ENCODE assay signal across 8 cellular contexts in genomic region chr10:80945267-80945880, GRCh38.
DNase-seq lines count a peak whose midpoint lies in the region; ATAC-seq and TF ChIP-seq lines count a peak whose summit lies in the region.

No MANE protein-coding gene starts in this region.

- no peak overlapping the region for H3K9ac ChIP-seq in neuronal stem cell (ENCODE audit: low read depth, low read length, poor library complexity)

- H2BK5ac ChIP-seq in neuronal stem cell (ENCODE audit: low read length): no peak overlapping the region

- intact Hi-C loops in breast epithelium (cut with DNase I; ENCODE audit: low total_unique reads): no loop called here
- intact Hi-C loops in activated T-helper 1 cell treated with anti-CD3 and anti-CD28 coated beads, Interleukin-12 subunit alpha, Interleukin-12 subunit beta, Interleukin-2, Interleukin-4 antibody, amounts not matched to agents 30 ng/mL and 10 ng/mL and 1 ng/mL, durations not matched to agents 14 hours and 24 hours and 36 hours (cut with micrococcal nuclease): no loop called here

- no peaks in the 10 kb centered on the region for H3K36me3 Mint-ChIP-seq in activated T-helper 1 cell treated with anti-CD3 and anti-CD28 coated beads, Interleukin-12 subunit alpha, Interleukin-12 subunit beta, Interleukin-2, Interleukin-4 antibody, amounts not matched to agents 30 ng/mL and 10 ng/mL and 1 ng/mL, durations not matched to agents 14 hours and 24 hours and 36 hours (ENCODE audit: low read depth)

- H3K27me3 ChIP-seq in breast epithelium (no peaks in the 10 kb centered on the region), neuronal stem cell (ENCODE audit: control insufficient read depth in 3 of 3, insufficient read depth in 3 of 3, low read depth in 1 of 3, low read length in 3 of 3) (peaks cover 0 to 1% (median 0%) of the 10 kb centered on the region in 3 experiments)

- no peak overlapping the region for H3K4me3 Mint-ChIP-seq in activated T-helper 1 cell treated with anti-CD3 and anti-CD28 coated beads, Interleukin-12 subunit alpha, Interleukin-12 subunit beta, Interleukin-2, Interleukin-4 antibody, amounts not matched to agents 30 ng/mL and 10 ng/mL and 1 ng/mL, durations not matched to agents 14 hours and 24 hours and 36 hours

- TF ChIP-seq CTCF in breast epithelium (IDR thresholded peaks at IDR 0.05): peak in 2 of 3 donors; percentile 52 to 68

- H3K27me3 Mint-ChIP-seq in activated T-helper 1 cell treated with anti-CD3 and anti-CD28 coated beads, Interleukin-12 subunit alpha, Interleukin-12 subunit beta, Interleukin-2, Interleukin-4 antibody, amounts not matched to agents 30 ng/mL and 10 ng/mL and 1 ng/mL, durations not matched to agents 14 hours and 24 hours and 36 hours (ENCODE audit: insufficient read depth): no peaks in the 10 kb centered on the region

- H3K4me1 Mint-ChIP-seq in activated T-helper 1 cell treated with anti-CD3 and anti-CD28 coated beads, Interleukin-12 subunit alpha, Interleukin-12 subunit beta, Interleukin-2, Interleukin-4 antibody, amounts not matched to agents 30 ng/mL and 10 ng/mL and 1 ng/mL, durations not matched to agents 14 hours and 24 hours and 36 hours (ENCODE audit: low read depth): no peaks in the 10 kb centered on the region

- no peak overlapping the region for H3K4me2 ChIP-seq in neuronal stem cell (ENCODE audit: insufficient read depth, low read length, poor library complexity, severe bottlenecking)

- H3K9me3 Mint-ChIP-seq in activated T-helper 1 cell treated with anti-CD3 and anti-CD28 coated beads, Interleukin-12 subunit alpha, Interleukin-12 subunit beta, Interleukin-2, Interleukin-4 antibody, amounts not matched to agents 30 ng/mL and 10 ng/mL and 1 ng/mL, durations not matched to agents 14 hours and 24 hours and 36 hours: no peaks in the 10 kb centered on the region

- H3K27ac ChIP-seq in breast epithelium (no peak overlapping the region), neuronal stem cell (replicated peaks; ENCODE audit: low read length) (no peak overlapping the region)

- H3K23ac ChIP-seq in neuronal stem cell (ENCODE audit: low read depth, low read length, poor library complexity): no peak overlapping the region

- H3K14ac ChIP-seq in neuronal stem cell (ENCODE audit: low read length): no peak overlapping the region

- ATAC-seq in GM19023 (IDR thresholded peaks at IDR 0.05; ENCODE audit: unreplicated experiment) (peak; percentile 74), HG03354 (IDR thresholded peaks at IDR 0.05; ENCODE audit: poor library complexity, severe bottlenecking, unreplicated experiment) (peak; percentile 52), HG03095 (IDR thresholded peaks at IDR 0.05; ENCODE audit: unreplicated experiment) (no peak)

- DNase-seq in breast epithelium (ENCODE audit: low spot score in 2 of 2): no peak
- DNase-seq in neuronal stem cell (ENCODE audit: low spot score): peak; percentile 23
- DNase-seq in activated CD4-positive, alpha-beta T cell treated with anti-CD3 and anti-CD28 coated beads for 1 hour: no peak
- no peak for DNase-seq in activated T-helper 1 cell treated with anti-CD3 and anti-CD28 coated beads, Interleukin-12 subunit alpha, Interleukin-12 subunit beta, Interleukin-2, Interleukin-4 antibody, amounts not matched to agents 30 ng/mL and 10 ng/mL and 1 ng/mL, durations not matched to agents 14 hours and 24 hours and 36 hours (ENCODE audit: low spot score)
- no peak for DNase-seq in GF-D8 (lab: John Stamatoyannopoulos, UW)

- H4K91ac ChIP-seq in neuronal stem cell (ENCODE audit: low read depth, low read length, poor library complexity): no peak overlapping the region

- H3K4ac ChIP-seq in neuronal stem cell (ENCODE audit: low read length): no peak overlapping the region

- H3K9me3 ChIP-seq in breast epithelium: no peaks in the 10 kb centered on the region
- H3K9me3 ChIP-seq in neuronal stem cell (replicated peaks in 1 of 2; ENCODE audit: control insufficient read depth in 2 of 2, insufficient read depth in 1 of 2, low read depth in 1 of 2, low read length in 2 of 2): no peaks in the 10 kb centered on the region

- H3K4me1 ChIP-seq in breast epithelium (no peaks in the 10 kb centered on the region), neuronal stem cell (ENCODE audit: control insufficient read depth in 2 of 2, insufficient read depth in 1 of 2, low read depth in 1 of 2, low read length in 2 of 2) (no peaks in the 10 kb centered on the region)

- no CpG with 5 or more reads among the region's 1 CpG for WGBS in neuronal stem cell (ENCODE audit: extremely low coverage in 2 of 2, insufficient read length in 2 of 2, insufficient replicate concordance in 1 of 2), 2 donors

- H4K8ac ChIP-seq in neuronal stem cell (ENCODE audit: low read depth, low read length): no peak overlapping the region

- no peak overlapping the region for H2BK12ac ChIP-seq in neuronal stem cell (ENCODE audit: low read length)

- no peak overlapping the region for H3K27ac Mint-ChIP-seq in activated T-helper 1 cell treated with anti-CD3 and anti-CD28 coated beads, Interleukin-12 subunit alpha, Interleukin-12 subunit beta, Interleukin-2, Interleukin-4 antibody, amounts not matched to agents 30 ng/mL and 10 ng/mL and 1 ng/mL, durations not matched to agents 14 hours and 24 hours and 36 hours

- no peak overlapping the region for H2BK15ac ChIP-seq in neuronal stem cell (ENCODE audit: low read length)

- H2AFZ ChIP-seq in neuronal stem cell (ENCODE audit: low read length): no peak overlapping the region

- H3K4me3 ChIP-seq in breast epithelium (no peak overlapping the region), neuronal stem cell (ENCODE audit: low read length in 2 of 2) (no peak overlapping the region)

- no peaks in the 10 kb centered on the region for H3K79me1 ChIP-seq in neuronal stem cell (ENCODE audit: low read depth, low read length)

- no peak for TF ChIP-seq POLR2A in breast epithelium (IDR thresholded peaks at IDR 0.05)

- no peak overlapping the region for H2AK5ac ChIP-seq in neuronal stem cell (ENCODE audit: low read depth, low read length)

- no peak overlapping the region for H2BK120ac ChIP-seq in neuronal stem cell (ENCODE audit: low read depth, low read length)

- no peak overlapping the region for H3K18ac ChIP-seq in neuronal stem cell (ENCODE audit: low read length)

- no peaks in the 10 kb centered on the region for H3K36me3 ChIP-seq in breast epithelium
- H3K36me3 ChIP-seq in neuronal stem cell (replicated peaks in 1 of 2; ENCODE audit: control insufficient read depth in 2 of 2, insufficient read depth in 2 of 2, low read length in 2 of 2): no peaks in the 10 kb centered on the region
